Comparison of ENCODE assay signal across 10 cellular contexts in the genomic region with DNA sequence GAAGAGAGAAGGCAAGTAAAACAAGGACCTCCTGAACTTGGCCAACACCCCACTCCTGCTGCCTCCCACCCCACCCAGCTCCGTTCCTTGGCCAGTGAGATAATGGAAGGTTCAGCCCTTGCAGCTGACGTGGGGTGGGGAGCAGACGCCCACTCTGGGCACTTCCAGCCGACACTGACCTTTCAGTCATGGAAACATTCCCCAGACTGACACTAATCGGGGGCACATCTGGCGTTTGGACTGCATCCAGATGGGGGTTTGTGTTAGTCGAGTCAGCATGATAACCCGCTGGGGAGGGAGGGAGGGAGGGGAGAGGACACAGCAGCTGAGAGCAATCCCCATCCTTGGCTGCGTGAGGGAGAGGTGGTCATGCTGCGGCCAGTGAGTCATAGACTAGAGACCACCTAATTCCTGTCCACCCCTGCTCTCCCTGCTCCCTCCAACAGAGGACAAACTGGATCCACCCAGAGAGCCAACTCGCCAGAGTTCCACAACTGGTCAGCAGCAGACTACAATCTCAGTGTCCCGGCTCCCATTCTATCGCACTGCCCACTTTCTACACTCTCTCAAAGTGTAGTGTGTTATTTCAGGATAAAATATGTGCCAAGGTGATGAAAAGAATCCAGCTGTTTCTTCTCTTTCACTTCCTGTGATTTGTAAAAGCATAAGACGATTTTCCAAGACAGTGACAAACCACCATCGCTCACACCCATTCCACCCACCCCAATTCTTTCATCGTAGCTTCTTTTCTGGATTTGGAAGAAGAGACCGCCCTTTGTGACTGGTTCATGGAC.
DNase-seq lines count a peak whose midpoint lies in the region; ATAC-seq and TF ChIP-seq lines count a peak whose summit lies in the region.
"Had no signal": no experiment of that assay in that cellular context is flagged by ENCODE, and none has a peak within 500 bp of the region (broad histone marks: within the 10 kb centered on the region; RNA-seq: fewer than 3 reads in every experiment).

No MANE protein-coding gene starts in this region.

- peak; percentile 35 for DNase-seq in OCI-M1 (lab: John Stamatoyannopoulos, UW)
- DNase-seq in esophagus squamous epithelium (lab: John Stamatoyannopoulos, UW) = peak; percentile 3
- peak in 1 of 2 donors; percentile 23 for DNase-seq in upper lobe of left lung
- no peak for DNase-seq in germinal center (ENCODE audit: low spot score)
- DNase-seq in NCI-H748 treated with DMSO at 0.1 percent for 48 hours (lab: John Stamatoyannopoulos, UW) = no peak
- DNase-seq in occipital lobe (lab: John Stamatoyannopoulos, UW) = no peak
- DNase-seq: activated CD4-positive, CD25-positive, alpha-beta regulatory T cell; activated naive CD4-positive, alpha-beta T cell treated with anti-CD3 and anti-CD28 coated beads for 36 hours had no signal

- TF ChIP-seq CTCF in esophagus squamous epithelium (IDR thresholded peaks at IDR 0.05) (no peak), upper lobe of left lung (IDR thresholded peaks at IDR 0.05) (no peak)

- no peak for TF ChIP-seq EP300 in upper lobe of left lung (IDR thresholded peaks at IDR 0.05)

- intact Hi-C loops in esophagus squamous epithelium (cut with DNase I) = no loop called here

- TF ChIP-seq POLR2A in esophagus squamous epithelium (IDR thresholded peaks at IDR 0.05) = no peak
- no peak for TF ChIP-seq POLR2A in upper lobe of left lung (IDR thresholded peaks at IDR 0.05)

- H3K27me3 ChIP-seq in esophagus squamous epithelium = peaks cover 0 to 17% (median 0%) of the 10 kb centered on the region in 4 donors
- H3K27me3 ChIP-seq in mucosa of rectum (ENCODE audit: control insufficient read depth in 2 of 2, insufficient read depth in 2 of 2, low read length in 2 of 2) = no peaks in the 10 kb centered on the region
- no peaks in the 10 kb centered on the region for H3K27me3 ChIP-seq in upper lobe of left lung

- H3K9me3 ChIP-seq in esophagus squamous epithelium (no peaks in the 10 kb centered on the region), mucosa of rectum (ENCODE audit: control insufficient read depth in 2 of 2, low read length in 2 of 2) (no peaks in the 10 kb centered on the region), upper lobe of left lung (no peaks in the 10 kb centered on the region)

- WGBS in esophagus squamous epithelium, 2 donors = 58 to 69% methylated on average over 10 to 15 of the region's 17 CpGs
- 58 to 66% methylated on average over 14 to 17 of the region's 17 CpGs for WGBS in upper lobe of left lung, 2 donors

- H3K27ac ChIP-seq in esophagus squamous epithelium (peak overlapping the region in 2 of 4 donors; percentile 56 to 58), mucosa of rectum (ENCODE audit: low read depth in 2 of 2, low read length in 2 of 2) (peak overlapping the region; percentile 12 to 49), upper lobe of left lung (peak overlapping the region in 1 of 4 donors; percentile 58)

- H3K4me1 ChIP-seq in esophagus squamous epithelium = peaks cover 0 to 36% (median 11%) of the 10 kb centered on the region in 3 donors
- peaks cover 0 to 2% of the 10 kb centered on the region in 2 donors for H3K4me1 ChIP-seq in mucosa of rectum (ENCODE audit: control insufficient read depth in 2 of 2, insufficient read depth in 2 of 2, low read length in 2 of 2)
- H3K4me1 ChIP-seq in upper lobe of left lung = no peaks in the 10 kb centered on the region

- no peak overlapping the region for H3K9ac ChIP-seq in mucosa of rectum (ENCODE audit: low read depth in 1 of 2, low read length in 2 of 2)

- no peaks in the 10 kb centered on the region for H3K36me3 ChIP-seq in esophagus squamous epithelium
- H3K36me3 ChIP-seq in mucosa of rectum (ENCODE audit: control insufficient read depth in 2 of 2, insufficient read depth in 2 of 2, low read length in 2 of 2) = no peaks in the 10 kb centered on the region
- no peaks in the 10 kb centered on the region for H3K36me3 ChIP-seq in upper lobe of left lung

- H3K4me3 ChIP-seq in esophagus squamous epithelium (peak overlapping the region in 1 of 4 donors; percentile 12), mucosa of rectum (ENCODE audit: low read length in 2 of 2) (no peak overlapping the region), upper lobe of left lung (no peak overlapping the region)

- peak; percentile 81 to 89 for ATAC-seq in upper lobe of left lung (ENCODE audit: low FRiP score in 2 of 2)
- ATAC-seq in GM21515 (IDR thresholded peaks at IDR 0.05; ENCODE audit: unreplicated experiment) = no peak

Comparison
In these comparisons a context has a peak if more than half of its experiments do, and no peak if none do; other contexts are left out.
1. DNase-seq: peak in OCI-M1 (single experiment) and esophagus squamous epithelium (single experiment); none in germinal center (single experiment), NCI-H748 treated with DMSO at 0.1 percent for 48 hours (single experiment) and occipital lobe (single experiment).